ENCODE assay signal across 20 cellular contexts in the genomic region with DNA sequence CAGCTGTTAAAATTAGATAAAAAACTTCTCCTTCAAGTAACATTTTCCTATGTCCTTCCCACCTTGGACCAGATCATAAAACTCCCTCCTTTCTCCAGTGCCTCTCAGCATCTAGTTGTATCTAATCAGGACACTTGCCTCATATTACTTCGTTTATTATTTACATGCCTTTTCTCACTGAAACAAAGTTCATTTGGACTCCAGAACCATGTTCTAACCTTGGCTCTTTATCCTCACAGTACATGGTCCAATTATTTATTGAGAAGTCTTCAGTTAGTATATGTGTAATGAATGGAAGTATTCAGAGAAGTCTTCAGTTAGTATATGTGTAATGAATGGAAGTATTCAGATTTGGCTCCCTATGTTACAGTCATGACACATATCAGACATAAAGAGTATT.
DNase-seq lines count a peak whose midpoint lies in the region; ATAC-seq, FAIRE-seq and TF ChIP-seq lines count a peak whose summit lies in the region.
"Had no signal": no experiment of that assay in that cellular context is flagged by ENCODE, and none has a peak within 500 bp of the region (broad histone marks: within the 10 kb centered on the region; RNA-seq: fewer than 3 reads in every experiment).

No MANE protein-coding gene starts in this region.

- no peaks in the 10 kb centered on the region for H3K27me3 ChIP-seq in liver (ENCODE audit: control insufficient read depth in 4 of 4, insufficient read depth in 4 of 4, low read length in 3 of 4)
- H3K27me3 ChIP-seq in HepG2 (ENCODE audit: control insufficient read depth in 1 of 2, insufficient read depth in 2 of 2, low read length in 2 of 2), result no peaks in the 10 kb centered on the region
- H3K27me3 ChIP-seq: BE2C, BLaER1 had no signal

- no TSS peak for BruUV-seq in HepG2 (replicated peaks; lab: Mats Ljungman, UMichigan)

- intact Hi-C loops in HepG2 (cut with micrococcal nuclease; ENCODE audit: unreplicated experiment), result no loop called here

- H3K4me3 ChIP-seq in liver (ENCODE audit: low read depth in 1 of 3, low read length in 3 of 3), result no peak overlapping the region
- no peak overlapping the region for H3K4me3 ChIP-seq in HepG2 (replicated peaks in 1 of 3; ENCODE audit: insufficient read depth in 1 of 3, low read depth in 2 of 3, low read length in 3 of 3)
- H3K4me3 ChIP-seq: A549, BLaER1 had no signal

- WGBS in liver, result 10% methylated on average over 1 of the region's 1 CpG
- WGBS in HepG2 (ENCODE audit: low lambda C conversion rate), result 0% methylated on average over 1 of the region's 1 CpG

- no peak for DNase-seq in HepG2 (ENCODE audit: low spot score)
- DNase-seq in epithelial cell of prostate (ENCODE audit: low read depth, low spot score), result no peak
- DNase-seq in D721Med (ENCODE audit: insufficient read length, low spot score), result no peak
- DNase-seq in KBM-7, result no peak
- DNase-seq: ACHN; BE2C; C1 segment of cervical spinal cord; CD4-positive, alpha-beta memory T cell; CD4-positive, CD25-positive, alpha-beta regulatory T cell; CD8-positive, alpha-beta memory T cell; COR-L47; DMS79 treated with DMSO at 0.1 percent for 48 hours; GF-D8 had no signal

- TF ChIP-seq CTCF in liver (IDR thresholded peaks at IDR 0.05; ENCODE audit: low read depth, low read length, missing input control) (no peak), HepG2 (CRISPR knock-in tag; IDR thresholded peaks at IDR 0.05) (no peak), D721Med (IDR thresholded peaks at IDR 0.05; ENCODE audit: insufficient read depth, missing control alignments) (no peak)

- no peak for FAIRE-seq in HepG2 (lab: Jason Lieb, UNC)
- no peak for FAIRE-seq in D721Med (lab: Jason Lieb, UNC)
- FAIRE-seq: A549, G401.6, GM12891, GM19239 had no signal

- no peak overlapping the region for H3K9ac ChIP-seq in liver (ENCODE audit: low read depth in 1 of 2, low read length in 2 of 2)
- H3K9ac ChIP-seq in HepG2 (ENCODE audit: insufficient read depth, low read depth, low read length), result no peak overlapping the region
- H3K9ac ChIP-seq: BLaER1 had no signal

- peaks cover 0 to 4% (median 1%) of the 10 kb centered on the region in 4 donors for H3K4me1 ChIP-seq in liver (ENCODE audit: control insufficient read depth in 4 of 4, insufficient read depth in 4 of 4, low read length in 3 of 4)
- no peaks in the 10 kb centered on the region for H3K4me1 ChIP-seq in HepG2 (ENCODE audit: insufficient read depth, low read length)
- H3K4me1 ChIP-seq: A549, BE2C, BLaER1 had no signal

- in situ Hi-C loops in HepG2 (cut with HindIII; ENCODE audit: extremely low pct_ligation_motif_present, low pct_unique_long_range_greater_than_20kb) (no loop called here), KBM-7 (cut with MboI; ENCODE audit: low pct_unique_long_range_greater_than_20kb, low sequenced_read_pairs) (no loop called here)

- CTCF ChIA-PET in HepG2 (lab: Yijun Ruan, JAX; ENCODE audit: low intra/inter-chr PET ratio, low total read pairs), result no interaction called here

- no peak overlapping the region for H3K4me2 ChIP-seq in HepG2 (ENCODE audit: low read depth, low read length)
- H3K4me2 ChIP-seq: A549, BLaER1 had no signal

- no peaks in the 10 kb centered on the region for H3K36me3 ChIP-seq in liver (ENCODE audit: control insufficient read depth in 4 of 4, insufficient read depth in 3 of 4, low read depth in 1 of 4, low read length in 3 of 4)
- H3K36me3 ChIP-seq in HepG2 (replicated peaks in 1 of 2; ENCODE audit: control insufficient read depth in 1 of 2, insufficient read depth in 2 of 2, low read length in 2 of 2), result no peaks in the 10 kb centered on the region
- H3K36me3 ChIP-seq: BE2C, BLaER1 had no signal

- H3K9me3 ChIP-seq in liver (ENCODE audit: control insufficient read depth in 4 of 4, low read length in 3 of 4) (peaks cover 0 to 3% (median 2%) of the 10 kb centered on the region in 4 donors), HepG2 (ENCODE audit: low read length) (peaks cover 5% of the 10 kb centered on the region)
- H3K9me3 ChIP-seq: A549, BE2C had no signal

- POLR2A ChIA-PET in HepG2 (lab: Yijun Ruan, JAX), result no interaction called here

- ATAC-seq in HepG2, result no peak
- ATAC-seq: A549 had no signal

- no peaks in the 10 kb centered on the region for H3K79me2 ChIP-seq in HepG2 (ENCODE audit: insufficient read depth, low read length)

- H3K27ac ChIP-seq in liver (ENCODE audit: low read depth in 1 of 2, low read length in 2 of 2) (no peak overlapping the region), HepG2 (ENCODE audit: extremely low read length, insufficient read depth, low read length) (no peak overlapping the region), epithelial cell of prostate (peak overlapping the region; percentile 80)
- H3K27ac ChIP-seq: 22Rv1, A549, BLaER1 had no signal

- H2AFZ ChIP-seq in HepG2 (ENCODE audit: low read length), result no peak overlapping the region

- no peak for TF ChIP-seq EP300 in HepG2 (IDR thresholded peaks at IDR 0.05; ENCODE audit: low read depth in 2 of 2, low read length in 2 of 2)
- TF ChIP-seq EP300 in HepG2 (CRISPR knock-in tag; IDR thresholded peaks at IDR 0.05; ENCODE audit: borderline replicate concordance), result no peak

- TF ChIP-seq RAD21 in liver (IDR thresholded peaks at IDR 0.05) (no peak), HepG2 (CRISPR knock-in tag; IDR thresholded peaks at IDR 0.05) (no peak)

- no peak for TF ChIP-seq POLR2A in HepG2 (IDR thresholded peaks at IDR 0.05; ENCODE audit: insufficient read depth in 1 of 2, low read depth in 2 of 2, low read length in 2 of 2)

- no peaks in the 10 kb centered on the region for H4K20me1 ChIP-seq in HepG2 (ENCODE audit: insufficient read depth, low read length)
- H4K20me1 ChIP-seq: BLaER1 had no signal

TF ChIP-seq in liver, 16 proteins besides CTCF, POLR2A, EP300 and RAD21:
- TF ChIP-seq, protein P1, sequence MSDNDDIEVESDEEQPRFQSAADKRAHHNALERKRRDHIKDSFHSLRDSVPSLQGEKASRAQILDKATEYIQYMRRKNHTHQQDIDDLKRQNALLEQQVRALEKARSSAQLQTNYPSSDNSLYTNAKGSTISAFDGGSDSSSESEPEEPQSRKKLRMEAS (IDR thresholded peaks at IDR 0.05), result no peak
- peak; percentile 65 to 78 for TF ChIP-seq HNF4A (conservative IDR thresholded peaks at IDR 0.05)

TF ChIP-seq in HepG2, 621 proteins besides CTCF, POLR2A, EP300 and RAD21 (continues in another document):
- no peak for TF ChIP-seq RBFOX2 (IDR thresholded peaks at IDR 0.05; ENCODE audit: low read depth, low read length)
- TF ChIP-seq GABPB1 (CRISPR knock-in tag; IDR thresholded peaks at IDR 0.05), result no peak
- no peak for TF ChIP-seq FOXO1 (CRISPR knock-in tag; IDR thresholded peaks at IDR 0.05)
- TF ChIP-seq, protein P2, sequence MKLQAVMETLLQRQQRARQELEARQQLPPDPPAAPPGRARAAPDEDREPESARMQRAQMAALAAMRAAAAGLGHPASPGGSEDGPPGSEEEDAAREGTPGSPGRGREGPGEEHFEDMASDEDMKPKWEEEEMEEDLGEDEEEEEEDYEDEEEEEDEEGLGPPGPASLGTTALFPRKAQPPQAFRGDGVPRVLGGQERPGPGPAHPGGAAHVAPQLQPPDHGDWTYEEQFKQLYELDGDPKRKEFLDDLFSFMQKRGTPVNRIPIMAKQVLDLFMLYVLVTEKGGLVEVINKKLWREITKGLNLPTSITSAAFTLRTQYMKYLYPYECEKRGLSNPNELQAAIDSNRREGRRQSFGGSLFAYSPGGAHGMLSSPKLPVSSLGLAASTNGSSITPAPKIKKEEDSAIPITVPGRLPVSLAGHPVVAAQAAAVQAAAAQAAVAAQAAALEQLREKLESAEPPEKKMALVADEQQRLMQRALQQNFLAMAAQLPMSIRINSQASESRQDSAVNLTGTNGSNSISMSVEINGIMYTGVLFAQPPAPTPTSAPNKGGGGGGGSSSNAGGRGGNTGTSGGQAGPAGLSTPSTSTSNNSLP (IDR thresholded peaks at IDR 0.05; ENCODE audit: low read depth, low read length), result no peak
- TF ChIP-seq, protein P3, sequence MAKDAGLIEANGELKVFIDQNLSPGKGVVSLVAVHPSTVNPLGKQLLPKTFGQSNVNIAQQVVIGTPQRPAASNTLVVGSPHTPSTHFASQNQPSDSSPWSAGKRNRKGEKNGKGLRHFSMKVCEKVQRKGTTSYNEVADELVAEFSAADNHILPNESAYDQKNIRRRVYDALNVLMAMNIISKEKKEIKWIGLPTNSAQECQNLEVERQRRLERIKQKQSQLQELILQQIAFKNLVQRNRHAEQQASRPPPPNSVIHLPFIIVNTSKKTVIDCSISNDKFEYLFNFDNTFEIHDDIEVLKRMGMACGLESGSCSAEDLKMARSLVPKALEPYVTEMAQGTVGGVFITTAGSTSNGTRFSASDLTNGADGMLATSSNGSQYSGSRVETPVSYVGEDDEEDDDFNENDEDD (CRISPR knock-in tag; IDR thresholded peaks at IDR 0.05; ENCODE audit: borderline replicate concordance), result no peak
- no peak for TF ChIP-seq SIX4 (CRISPR knock-in tag; IDR thresholded peaks at IDR 0.05)
- TF ChIP-seq POGZ (CRISPR knock-in tag; IDR thresholded peaks at IDR 0.05), result no peak
- TF ChIP-seq, protein P4, sequence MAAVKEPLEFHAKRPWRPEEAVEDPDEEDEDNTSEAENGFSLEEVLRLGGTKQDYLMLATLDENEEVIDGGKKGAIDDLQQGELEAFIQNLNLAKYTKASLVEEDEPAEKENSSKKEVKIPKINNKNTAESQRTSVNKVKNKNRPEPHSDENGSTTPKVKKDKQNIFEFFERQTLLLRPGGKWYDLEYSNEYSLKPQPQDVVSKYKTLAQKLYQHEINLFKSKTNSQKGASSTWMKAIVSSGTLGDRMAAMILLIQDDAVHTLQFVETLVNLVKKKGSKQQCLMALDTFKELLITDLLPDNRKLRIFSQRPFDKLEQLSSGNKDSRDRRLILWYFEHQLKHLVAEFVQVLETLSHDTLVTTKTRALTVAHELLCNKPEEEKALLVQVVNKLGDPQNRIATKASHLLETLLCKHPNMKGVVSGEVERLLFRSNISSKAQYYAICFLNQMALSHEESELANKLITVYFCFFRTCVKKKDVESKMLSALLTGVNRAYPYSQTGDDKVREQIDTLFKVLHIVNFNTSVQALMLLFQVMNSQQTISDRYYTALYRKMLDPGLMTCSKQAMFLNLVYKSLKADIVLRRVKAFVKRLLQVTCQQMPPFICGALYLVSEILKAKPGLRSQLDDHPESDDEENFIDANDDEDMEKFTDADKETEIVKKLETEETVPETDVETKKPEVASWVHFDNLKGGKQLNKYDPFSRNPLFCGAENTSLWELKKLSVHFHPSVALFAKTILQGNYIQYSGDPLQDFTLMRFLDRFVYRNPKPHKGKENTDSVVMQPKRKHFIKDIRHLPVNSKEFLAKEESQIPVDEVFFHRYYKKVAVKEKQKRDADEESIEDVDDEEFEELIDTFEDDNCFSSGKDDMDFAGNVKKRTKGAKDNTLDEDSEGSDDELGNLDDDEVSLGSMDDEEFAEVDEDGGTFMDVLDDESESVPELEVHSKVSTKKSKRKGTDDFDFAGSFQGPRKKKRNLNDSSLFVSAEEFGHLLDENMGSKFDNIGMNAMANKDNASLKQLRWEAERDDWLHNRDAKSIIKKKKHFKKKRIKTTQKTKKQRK (IDR thresholded peaks at IDR 0.05; ENCODE audit: low read length), result no peak
- no peak for TF ChIP-seq NFIC (IDR thresholded peaks at IDR 0.05; ENCODE audit: low read length)
- TF ChIP-seq JDP2 (CRISPR knock-in tag; IDR thresholded peaks at IDR 0.05; ENCODE audit: borderline replicate concordance), result no peak
